ENCODE assay signal across 8 cellular contexts in the genomic region with DNA sequence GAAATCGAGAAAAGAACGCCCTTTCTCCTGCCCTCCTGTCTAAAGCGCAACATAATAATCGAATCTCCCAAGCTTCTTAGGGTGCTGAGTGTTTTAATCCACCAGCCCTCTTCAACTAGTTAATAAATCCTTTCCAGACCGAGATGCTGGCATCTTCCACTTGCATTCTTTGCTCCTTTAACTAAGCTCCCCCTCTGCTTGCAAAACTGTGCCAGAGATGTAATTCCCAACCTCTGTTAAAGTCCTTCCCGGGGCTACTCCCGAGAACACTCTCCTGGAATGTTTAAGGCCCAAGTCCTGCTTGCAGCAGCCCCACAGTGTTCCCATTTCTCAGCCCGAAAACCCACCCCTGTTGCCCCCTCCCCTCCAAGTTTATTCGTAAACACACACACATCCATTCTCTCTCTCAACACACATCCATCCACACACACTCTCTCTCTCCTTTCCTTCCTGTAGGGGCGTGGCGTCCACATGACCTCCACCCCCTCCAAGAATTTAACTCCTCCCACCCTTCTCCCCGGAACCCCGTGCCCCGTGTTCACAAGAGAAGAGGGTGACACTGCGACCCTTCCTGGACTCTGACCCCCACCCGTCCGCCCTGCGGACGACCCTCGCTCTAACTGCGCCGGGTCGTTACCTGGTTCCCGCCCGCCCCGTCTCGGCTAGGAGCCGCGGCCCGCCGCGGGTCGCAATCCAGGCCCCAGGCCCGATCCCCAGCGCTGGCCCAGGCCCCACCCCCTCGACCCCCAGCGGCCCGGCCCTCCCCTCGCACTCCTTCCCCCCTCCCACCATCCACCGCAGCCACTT. TPM values are rescaled to one million over a fixed set of nuclear protein-coding genes. Genes with fewer than 3 reads are reported as not detected.
DNase-seq lines count a peak whose midpoint lies in the region; ATAC-seq and TF ChIP-seq lines count a peak whose summit lies in the region.

No MANE protein-coding gene starts in this region.

- H3K27me3 ChIP-seq in foreskin keratinocyte = no peaks in the 10 kb centered on the region
- no peaks in the 10 kb centered on the region for H3K27me3 ChIP-seq in neural progenitor cell
- H3K27me3 ChIP-seq in subcutaneous abdominal adipose tissue (ENCODE audit: control insufficient read depth in 5 of 5, insufficient read depth in 4 of 5, low read length in 5 of 5) = no peaks in the 10 kb centered on the region

- peak overlapping the region; percentile 78 for H3K4me2 ChIP-seq in neural progenitor cell

- no peaks in the 10 kb centered on the region for H4K20me1 ChIP-seq in neural progenitor cell (ENCODE audit: low read depth)

- H3K4me1 ChIP-seq in foreskin keratinocyte (peaks cover 12% of the 10 kb centered on the region), neural progenitor cell (peaks cover 28% of the 10 kb centered on the region), subcutaneous abdominal adipose tissue (ENCODE audit: control insufficient read depth in 5 of 5, insufficient read depth in 5 of 5, low read length in 5 of 5) (peaks cover 13 to 79% (median 58%) of the 10 kb centered on the region in 5 donors)

- peaks cover 41% of the 10 kb centered on the region for H3F3A ChIP-seq in neural progenitor cell (ENCODE audit: low read depth)

- peak; percentile 85 for DNase-seq in ELF-1 (ENCODE audit: low read depth, low spot score)
- DNase-seq in H4 (ENCODE audit: low spot score) = peak; percentile 95
- peak; percentile 89 to 90 for DNase-seq in Kasumi-1 (lab: John Stamatoyannopoulos, UW)
- DNase-seq in RPMI7951 (ENCODE audit: low read depth) = peak; percentile 87
- peak; percentile 76 for DNase-seq in activated gamma-delta T cell treated with anti-CD3 and anti-CD28 coated beads, Interleukin-2, amount 50 U/mL, for 16 hours (ENCODE audit: low read depth)
- peak; percentile 81 to 91 for DNase-seq in foreskin keratinocyte
- DNase-seq in neural progenitor cell (ENCODE audit: low spot score) = peak; percentile 97

- H3K9ac ChIP-seq in neural progenitor cell (peak overlapping the region; percentile 44), subcutaneous abdominal adipose tissue (ENCODE audit: low read length in 5 of 5) (peak overlapping the region; percentile 31 to 94 (median 74))

- peaks cover 48% of the 10 kb centered on the region for H3K79me2 ChIP-seq in neural progenitor cell (ENCODE audit: low read depth)

- peak overlapping the region; percentile 94 for H2AFZ ChIP-seq in neural progenitor cell (replicated peaks)

- H3K27ac Mint-ChIP-seq in neural progenitor cell = peak overlapping the region; percentile 95

- H3K4me3 ChIP-seq in neural progenitor cell (peak overlapping the region; percentile 85), subcutaneous abdominal adipose tissue (ENCODE audit: low read depth in 1 of 5, low read length in 5 of 5) (peak overlapping the region; percentile 71 to 88 (median 81))

- H3K9me3 Mint-ChIP-seq in neural progenitor cell = no peaks in the 10 kb centered on the region

- TF ChIP-seq CTCF in foreskin keratinocyte (conservative IDR thresholded peaks at IDR 0.05) = no peak
- TF ChIP-seq CTCF in neural progenitor cell (IDR thresholded peaks at IDR 0.05) = no peak

- H3K27ac ChIP-seq in foreskin keratinocyte = peak overlapping the region; percentile 68
- H3K27ac ChIP-seq in neural progenitor cell = peak overlapping the region; percentile 94
- H3K27ac ChIP-seq in subcutaneous abdominal adipose tissue (ENCODE audit: low read depth, low read length) = peak overlapping the region; percentile 98

- H3K9me3 ChIP-seq in neural progenitor cell (ENCODE audit: low read depth) (no peaks in the 10 kb centered on the region), subcutaneous abdominal adipose tissue (ENCODE audit: control insufficient read depth in 5 of 5, low read length in 5 of 5) (no peaks in the 10 kb centered on the region)

- no peaks in the 10 kb centered on the region for H3K36me3 Mint-ChIP-seq in neural progenitor cell

- H3K4me1 Mint-ChIP-seq in neural progenitor cell = peaks cover 55% of the 10 kb centered on the region

- peak; percentile 78 for ATAC-seq in foreskin keratinocyte

- peaks cover 2% of the 10 kb centered on the region for H3K27me3 Mint-ChIP-seq in neural progenitor cell (ENCODE audit: insufficient read depth, low read depth)

- peak overlapping the region; percentile 87 for H3K4me3 Mint-ChIP-seq in neural progenitor cell

- H3K36me3 ChIP-seq in neural progenitor cell (no peaks in the 10 kb centered on the region), subcutaneous abdominal adipose tissue (ENCODE audit: control insufficient read depth in 5 of 5, insufficient read depth in 5 of 5, low read length in 5 of 5) (peaks cover 0 to 27% (median 5%) of the 10 kb centered on the region in 5 donors)

RNA-seq across cellular contexts. Expression of a gene that starts 7.0 kb away (rescaled TPM):
- 59.1 and 81.0 TPM in 2 replicates for total RNA-seq in H4 (2014; rRNA removed; shearing (Covaris generic))
- 39.0 and 56.8 TPM in 2 replicates for total RNA-seq in RPMI7951 (2014; rRNA removed; shearing (Covaris generic))
- total RNA-seq in foreskin keratinocyte = 85.6 and 105 TPM in 2 replicates
- 78.9 and 96.4 TPM in 2 replicates for polyA plus RNA-seq in foreskin keratinocyte
- 31.8 and 67.8 TPM in 2 replicates for total RNA-seq in neural progenitor cell (ENCODE audit: low replicate concordance)

RNA-seq across cellular contexts. Expression of a gene that starts 51.5 kb away (rescaled TPM):
- 22.6 and 27.7 TPM in 2 replicates for total RNA-seq in H4 (2014; rRNA removed; shearing (Covaris generic))
- 15.0 and 16.0 TPM in 2 replicates for total RNA-seq in RPMI7951 (2014; rRNA removed; shearing (Covaris generic))
- total RNA-seq in foreskin keratinocyte (16.0 and 18.3 TPM in 2 replicates), neural progenitor cell (ENCODE audit: low replicate concordance) (47.2 and 65.4 TPM in 2 replicates)
- polyA plus RNA-seq in foreskin keratinocyte = 7.6 and 9.2 TPM in 2 replicates

Comparison
In these comparisons a context has a peak if more than half of its experiments do, and no peak if none do; other contexts are left out.
1. Peak in every context shown above with its lines: DNase-seq, ATAC-seq, H3K4me3 ChIP-seq and H3K27ac ChIP-seq.